ENCODE assay signal across 32 cellular contexts in genomic region chr4:129232627-129233337, GRCh38.
A peak's percentile ranks its signal among the peaks of the same experiment; 100 is the strongest.
DNase-seq lines count a peak whose midpoint lies in the region; ATAC-seq and TF ChIP-seq lines count a peak whose summit lies in the region.
"Had no signal": no experiment of that assay in that cellular context is flagged by ENCODE, and none has a peak within 500 bp of the region (broad histone marks: within the 10 kb centered on the region; RNA-seq: fewer than 3 reads in every experiment).

No MANE protein-coding gene starts in this region.

- no peaks in the 10 kb centered on the region for H3K36me3 ChIP-seq in adrenal gland (replicated peaks in 1 of 2)
- H3K36me3 ChIP-seq: ascending aorta, lower lobe of right lung, ovary, suprapubic skin, upper lobe of right lung, WERI-Rb-1 had no signal

- peak; percentile 86 for ATAC-seq in omental fat pad (ENCODE audit: low FRiP score)
- ATAC-seq: lower lobe of right lung; naive thymus-derived CD4-positive, alpha-beta T cell; Panc1; upper lobe of right lung had no signal

- TF ChIP-seq CTCF in omental fat pad (IDR thresholded peaks at IDR 0.05) (no peak), adrenal gland (IDR thresholded peaks at IDR 0.05) (no peak)

- intact Hi-C loops in adrenal gland (cut with DNase I) = no loop called here

- H3K27ac ChIP-seq in adrenal gland = no peak overlapping the region
- H3K27ac ChIP-seq: 22Rv1, ascending aorta, C4-2B, lower lobe of right lung, ovary, suprapubic skin, upper lobe of right lung, WERI-Rb-1 had no signal

- no peaks in the 10 kb centered on the region for H3K27me3 ChIP-seq in adrenal gland
- H3K27me3 ChIP-seq: ascending aorta, ovary, suprapubic skin, upper lobe of right lung had no signal

- H3K9me3 ChIP-seq in adrenal gland (replicated peaks in 1 of 3) = no peaks in the 10 kb centered on the region
- H3K9me3 ChIP-seq: ascending aorta, lower lobe of right lung, ovary, suprapubic skin, upper lobe of right lung had no signal

- WGBS in adrenal gland, 4 donors = 49 to 58% (median 55%) methylated on average over 3 of the region's 3 CpGs

- DNase-seq in DMS 273 (lab: John Stamatoyannopoulos, UW; ENCODE audit: unreplicated experiment) (peak; percentile 2), DMS 273 treated with DMSO at 0.1 percent for 48 hours (lab: John Stamatoyannopoulos, UW) (no peak), SHP77 (lab: John Stamatoyannopoulos, UW) (peak; percentile 37 to 51), fibroblast of peridontal ligament (ENCODE audit: extremely low read depth) (peak; percentile 8), omental fat pad (ENCODE audit: low spot score) (no peak), hepatic stellate cell (ENCODE audit: low spot score) (no peak), adrenal gland (no peak), NCI-H1105 (lab: John Stamatoyannopoulos, UW) (no peak)
- DNase-seq: activated CD4-positive, alpha-beta T cell treated with anti-CD3 and anti-CD28 coated beads for 48 hours; activated CD8-positive, alpha-beta memory T cell treated with anti-CD3 and anti-CD28 coated beads for 24 hours; central memory CD4-positive, alpha-beta T cell; DMS79 treated with DMSO at 0.1 percent for 48 hours; endodermal cell; foreskin fibroblast; GDM1; H9; lower lobe of right lung; naive thymus-derived CD4-positive, alpha-beta T cell; NCI-H1694 treated with DMSO at 0.1 percent for 48 hours; NCI-H2171; NCI-H524 treated with DMSO at 0.1 percent for 48 hours; ovary; small intestine; stimulated activated naive CD4-positive, alpha-beta T cell treated with Interleukin-2 at 50 U/mL for 16 hours; T1000; upper lobe of right lung; WERI-Rb-1 had no signal

- H3K4me3 ChIP-seq in adrenal gland = no peak overlapping the region
- H3K4me3 ChIP-seq: ascending aorta, lower lobe of right lung, ovary, suprapubic skin, upper lobe of right lung had no signal

- TF ChIP-seq POLR2A in adrenal gland (IDR thresholded peaks at IDR 0.05) = no peak

- H3K4me1 ChIP-seq in adrenal gland (replicated peaks in 1 of 2) = no peaks in the 10 kb centered on the region
- H3K4me1 ChIP-seq: ascending aorta, lower lobe of right lung, suprapubic skin, upper lobe of right lung had no signal

Comparison
In these comparisons a context has a peak if more than half of its experiments do, and no peak if none do; other contexts are left out.
1. DNase-seq: peak in DMS 273 (single experiment), SHP77 (2 of 2) and fibroblast of peridontal ligament (single experiment); none in DMS 273 treated with DMSO at 0.1 percent for 48 hours (single experiment), omental fat pad (single experiment), hepatic stellate cell (single experiment), adrenal gland (0 of 7) and NCI-H1105 (single experiment).